ENCODE assay signal across 29 cellular contexts in genomic region chr3:72327008-72327407, GRCh38.
"Had no signal": no experiment of that assay in that cellular context is flagged by ENCODE, and none has a peak within 500 bp of the region (broad histone marks: within the 10 kb centered on the region; RNA-seq: fewer than 3 reads in every experiment).

No MANE protein-coding gene starts in this region.

- H3K4me2 ChIP-seq: hepatocyte had no signal

- H3K27me3 ChIP-seq: colonic mucosa, esophagus muscularis mucosa, gastrocnemius medialis, gastroesophageal sphincter, heart left ventricle, heart right ventricle, hepatocyte had no signal

- FAIRE-seq: colon, endometrium, endothelial cell of umbilical vein, frontal cortex had no signal

- H3K4me3 Mint-ChIP-seq: dendritic cell treated with granulocyte-macrophage colony-stimulating factor and Interleukin-4, amounts not matched to agents 40 ng/mL and 50 ng/mL, for 4 days; effector memory CD8-positive, alpha-beta T cell; endodermal cell had no signal

- H3K9me3 ChIP-seq: colonic mucosa, esophagus muscularis mucosa, esophagus squamous epithelium, gastrocnemius medialis, gastroesophageal sphincter had no signal

- H3K79me2 ChIP-seq: hepatocyte had no signal

- H2AFZ ChIP-seq: hepatocyte had no signal

- H3K27ac Mint-ChIP-seq: dendritic cell treated with granulocyte-macrophage colony-stimulating factor and Interleukin-4, amounts not matched to agents 40 ng/mL and 50 ng/mL, for 4 days; effector memory CD8-positive, alpha-beta T cell; endodermal cell had no signal

- H3K9me3 Mint-ChIP-seq: dendritic cell treated with granulocyte-macrophage colony-stimulating factor and Interleukin-4, amounts not matched to agents 40 ng/mL and 50 ng/mL, for 4 days; effector memory CD8-positive, alpha-beta T cell; endodermal cell had no signal

- H3K4me1 ChIP-seq: colonic mucosa, foreskin keratinocyte, gastrocnemius medialis had no signal

- ATAC-seq: effector memory CD8-positive, alpha-beta T cell; esophagus mucosa; foreskin keratinocyte; gastrocnemius medialis; gastroesophageal sphincter; heart left ventricle; heart right ventricle had no signal

- H3K27ac ChIP-seq: colonic mucosa, coronary artery, epithelial cell of prostate, esophagus muscularis mucosa, esophagus squamous epithelium, foreskin keratinocyte, gastrocnemius medialis, gastroesophageal sphincter, heart left ventricle, heart right ventricle, hepatocyte had no signal

- H3K36me3 ChIP-seq: colonic mucosa, esophagus muscularis mucosa, esophagus squamous epithelium, gastrocnemius medialis, gastroesophageal sphincter, heart left ventricle, heart right ventricle had no signal

- H3K4me1 Mint-ChIP-seq: endodermal cell had no signal

- H3K4me3 ChIP-seq: colonic mucosa, coronary artery, esophagus muscularis mucosa, esophagus squamous epithelium, gastrocnemius medialis, gastroesophageal sphincter, heart left ventricle, heart right ventricle, hepatocyte had no signal

- DNase-seq: colonic mucosa; cortex of kidney; dermis blood vessel endothelial cell; effector CD4-positive, alpha-beta T cell; effector CD8-positive, alpha-beta T cell; effector memory CD4-positive, alpha-beta T cell; effector memory CD8-positive, alpha-beta T cell; endodermal cell; erythroblast; esophagus squamous epithelium; foreskin fibroblast; foreskin keratinocyte; foreskin melanocyte; gastrocnemius medialis; glutamatergic neuron; head of caudate nucleus; heart left ventricle; heart right ventricle had no signal
